Comparison of ENCODE assay signal across 10 cellular contexts in the genomic region with DNA sequence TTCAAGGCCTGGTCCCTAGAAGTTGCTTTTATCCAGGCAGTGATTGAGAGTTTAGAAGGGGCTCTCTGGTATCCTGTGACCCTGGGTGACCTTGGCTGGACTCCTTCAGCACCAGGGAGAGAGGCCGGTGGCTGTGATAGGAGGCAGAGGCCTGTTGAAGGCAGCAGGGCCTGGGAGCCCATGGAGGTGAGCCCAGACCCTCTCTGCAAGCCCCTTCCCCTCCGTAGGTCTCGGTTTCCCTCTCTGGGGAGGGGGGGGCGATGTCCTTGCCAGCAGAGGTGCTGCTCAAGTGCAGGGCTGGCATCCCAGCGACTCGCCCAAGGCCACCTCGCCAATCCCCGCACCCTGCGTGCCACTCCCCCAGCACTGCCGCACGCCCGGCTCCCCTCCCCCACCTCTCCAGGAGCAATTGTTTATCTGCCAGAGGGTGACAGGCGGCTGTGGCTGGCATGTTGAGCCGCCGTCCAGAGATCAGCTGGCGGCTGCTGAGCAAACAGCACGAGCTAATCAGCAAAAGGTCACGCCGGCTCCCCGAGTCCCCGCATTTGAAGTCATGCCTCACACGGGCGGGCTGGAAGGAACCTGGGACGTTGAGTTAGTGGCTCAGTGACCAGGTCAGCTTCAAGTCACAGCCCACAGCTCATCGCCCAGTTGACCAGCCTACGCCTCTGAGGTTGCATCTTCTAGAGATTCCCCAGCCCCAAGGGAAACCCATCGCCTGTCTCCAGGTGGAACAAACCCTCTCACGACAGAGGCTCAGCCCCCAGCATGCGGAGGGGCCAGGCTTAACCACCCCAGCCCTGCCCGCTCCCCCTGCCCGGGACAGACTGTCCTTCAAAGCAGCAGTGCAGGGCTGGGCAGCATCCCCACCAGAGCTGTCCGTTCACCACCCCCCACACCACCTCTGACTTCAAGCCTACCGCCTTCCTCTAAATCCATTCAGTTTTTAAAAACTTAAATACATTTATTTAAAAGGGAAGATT. TPM values are rescaled to one million over a fixed set of nuclear protein-coding genes. Genes with fewer than 3 reads are reported as not detected.
A peak's percentile ranks its signal among the peaks of the same experiment; 100 is the strongest.
DNase-seq lines count a peak whose midpoint lies in the region; ATAC-seq, FAIRE-seq and TF ChIP-seq lines count a peak whose summit lies in the region.
"Had no signal": no experiment of that assay in that cellular context is flagged by ENCODE, and none has a peak within 500 bp of the region (broad histone marks: within the 10 kb centered on the region; RNA-seq: fewer than 3 reads in every experiment).

No MANE protein-coding gene starts in this region.

- no peak overlapping the region for H3K27ac ChIP-seq in upper lobe of right lung

- no peak for TF ChIP-seq POLR2A in H54 (IDR thresholded peaks at IDR 0.05; ENCODE audit: low read depth, low read length)

- FAIRE-seq in RCC 7860 (lab: Jason Lieb, UNC) (no peak), H54 (lab: Jason Lieb, UNC) (no peak)

- DNase-seq in NCI-H2227 (lab: John Stamatoyannopoulos, UW; ENCODE audit: unreplicated experiment): peak; percentile 54
- no peak for DNase-seq in NCI-H2227 treated with DMSO at 0.1 percent for 48 hours (lab: John Stamatoyannopoulos, UW)
- DNase-seq in RCC 7860 (ENCODE audit: low spot score): peak; percentile 45
- DNase-seq in iPS DF 19.7 (ENCODE audit: low read depth, low spot score): peak; percentile 40
- DNase-seq in upper lobe of right lung: no peak
- no peak for DNase-seq in cortex of kidney (lab: John Stamatoyannopoulos, UW)
- no peak for DNase-seq in H54 (ENCODE audit: insufficient read length, low spot score)
- DNase-seq in occipital lobe (lab: John Stamatoyannopoulos, UW): no peak
- DNase-seq: activated T-cell treated with anti-CD3 and anti-CD28 coated beads, Interleukin-2, amount 50 U/mL, for 72 hours; central memory CD4-positive, alpha-beta T cell had no signal

- H3K4me1 ChIP-seq in upper lobe of right lung: no peaks in the 10 kb centered on the region

- peak; percentile 6 for ATAC-seq in upper lobe of right lung
- ATAC-seq: activated T-cell treated with anti-CD3 and anti-CD28 coated beads, Interleukin-2, amount 50 U/mL, for 72 hours had no signal

- no peaks in the 10 kb centered on the region for H3K36me3 ChIP-seq in upper lobe of right lung

- no peaks in the 10 kb centered on the region for H3K9me3 ChIP-seq in upper lobe of right lung

- TF ChIP-seq CTCF in upper lobe of right lung (IDR thresholded peaks at IDR 0.05): no peak

- peaks cover 18% of the 10 kb centered on the region for H3K27me3 ChIP-seq in upper lobe of right lung

- H3K4me3 ChIP-seq in upper lobe of right lung: no peak overlapping the region

- intact Hi-C loops in upper lobe of right lung (cut with DNase I): no loop called here

RNA-seq across cellular contexts. Expression of a gene that starts 43.7 kb away (rescaled TPM):
- 4.3 TPM for total RNA-seq in upper lobe of right lung
- 9.5 TPM for total RNA-seq in occipital lobe
- total RNA-seq: activated T-cell treated with anti-CD3 and anti-CD28 coated beads, Interleukin-2, amount 50 U/mL, for 72 hours had no signal

Comparison
In these comparisons a context has a peak if more than half of its experiments do, and no peak if none do; other contexts are left out.
1. DNase-seq: peak in NCI-H2227 (single experiment), RCC 7860 (single experiment) and iPS DF 19.7 (single experiment); none in NCI-H2227 treated with DMSO at 0.1 percent for 48 hours (single experiment), upper lobe of right lung (single experiment), cortex of kidney (single experiment), H54 (single experiment) and occipital lobe (single experiment).